In the genomic region with DNA sequence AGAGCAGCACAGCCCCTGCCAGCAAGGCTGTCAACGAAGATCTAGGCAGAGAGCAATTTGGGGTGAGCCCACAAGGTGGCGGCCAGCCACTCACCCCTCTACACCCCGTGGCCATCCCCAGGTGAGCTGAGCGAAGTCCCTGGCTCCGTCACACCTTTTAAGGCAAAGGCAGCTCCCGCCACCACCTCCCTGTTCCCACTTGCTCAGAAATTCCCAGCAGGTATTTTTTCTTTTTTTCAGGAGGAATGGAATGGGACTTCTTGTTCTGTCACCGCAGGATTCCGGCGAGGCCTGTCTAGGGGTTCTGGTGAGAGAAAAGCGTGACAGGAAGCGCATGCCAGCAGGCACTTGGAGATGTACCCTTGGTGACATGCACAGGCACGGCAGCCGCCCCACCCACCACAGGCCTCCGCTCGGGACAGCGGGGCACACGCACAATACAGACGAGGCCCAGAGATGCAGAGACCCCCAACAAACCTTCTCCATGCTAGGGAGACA, we compare ENCODE assay signal across 9 cellular contexts. TPM values are rescaled to one million over a fixed set of nuclear protein-coding genes. Genes with fewer than 3 reads are reported as not detected.
DNase-seq lines count a peak whose midpoint lies in the region; ATAC-seq and TF ChIP-seq lines count a peak whose summit lies in the region.
"Had no signal": no experiment of that assay in that cellular context is flagged by ENCODE, and none has a peak within 500 bp of the region (broad histone marks: within the 10 kb centered on the region; RNA-seq: fewer than 3 reads in every experiment).

No MANE protein-coding gene starts in this region.

- peak overlapping the region; percentile 51 for H3K4me3 Mint-ChIP-seq in activated T-cell treated with anti-CD3 and anti-CD28 coated beads, Interleukin-2, amount 50 U/mL, for 24 hours

- H3K36me3 Mint-ChIP-seq in activated T-cell treated with anti-CD3 and anti-CD28 coated beads, Interleukin-2, amount 50 U/mL, for 24 hours (ENCODE audit: low read depth) = peaks cover 39% of the 10 kb centered on the region

- no peaks in the 10 kb centered on the region for H3K9me3 Mint-ChIP-seq in activated T-cell treated with anti-CD3 and anti-CD28 coated beads, Interleukin-2, amount 50 U/mL, for 24 hours

- no peak for DNase-seq in activated T-cell treated with anti-CD3 and anti-CD28 coated beads, Interleukin-2, amount 50 U/mL, for 24 hours
- DNase-seq in activated T-cell treated with anti-CD3 and anti-CD28 coated beads, Interleukin-2, amount 50 U/mL, for 1 hour = no peak
- DNase-seq in ascending aorta (ENCODE audit: low spot score in 2 of 2) (no peak), kidney tubule cell (ENCODE audit: low spot score) (peak; percentile 50), upper lobe of right lung (no peak), NCI-H748 treated with DMSO at 0.1 percent for 48 hours (lab: John Stamatoyannopoulos, UW) (no peak), NCI-H2029 treated with DMSO at 0.1 percent for 48 hours (lab: John Stamatoyannopoulos, UW) (no peak)
- DNase-seq: CD4-positive, CD25-positive, alpha-beta regulatory T cell had no signal

- no peak for TF ChIP-seq CTCF in ascending aorta (IDR thresholded peaks at IDR 0.05)
- TF ChIP-seq CTCF in upper lobe of right lung (IDR thresholded peaks at IDR 0.05) = no peak

- ATAC-seq in upper lobe of right lung (no peak), HG03175 (IDR thresholded peaks at IDR 0.05; ENCODE audit: unreplicated experiment) (no peak)

- no peaks in the 10 kb centered on the region for H3K27me3 ChIP-seq in ascending aorta
- no peaks in the 10 kb centered on the region for H3K27me3 ChIP-seq in upper lobe of right lung

- H3K4me1 ChIP-seq in ascending aorta (peaks cover 0 to 11% of the 10 kb centered on the region in 2 donors), upper lobe of right lung (peaks cover 17% of the 10 kb centered on the region)

- H3K27ac Mint-ChIP-seq in activated T-cell treated with anti-CD3 and anti-CD28 coated beads, Interleukin-2, amount 50 U/mL, for 24 hours = peak overlapping the region; percentile 88

- peaks cover 39% of the 10 kb centered on the region for H3K4me1 Mint-ChIP-seq in activated T-cell treated with anti-CD3 and anti-CD28 coated beads, Interleukin-2, amount 50 U/mL, for 24 hours (ENCODE audit: low read depth)

- H3K9me3 ChIP-seq in ascending aorta = no peaks in the 10 kb centered on the region
- H3K9me3 ChIP-seq in upper lobe of right lung = no peaks in the 10 kb centered on the region

- H3K4me3 ChIP-seq in ascending aorta = no peak overlapping the region
- H3K4me3 ChIP-seq in upper lobe of right lung = no peak overlapping the region

- no peaks in the 10 kb centered on the region for H3K27me3 Mint-ChIP-seq in activated T-cell treated with anti-CD3 and anti-CD28 coated beads, Interleukin-2, amount 50 U/mL, for 24 hours
- H3K27me3 Mint-ChIP-seq: CD4-positive, CD25-positive, alpha-beta regulatory T cell had no signal

- peak overlapping the region; percentile 72 to 80 for H3K27ac ChIP-seq in ascending aorta
- H3K27ac ChIP-seq in upper lobe of right lung = peak overlapping the region; percentile 58

- peaks cover 30% of the 10 kb centered on the region in 2 donors for H3K36me3 ChIP-seq in ascending aorta
- peaks cover 30% of the 10 kb centered on the region for H3K36me3 ChIP-seq in upper lobe of right lung

- intact Hi-C loops in ascending aorta (cut with DNase I) = loop anchor here (1.0 to 2.0 kb wide), 2 partner anchors 57 to 138 kb away; no protein-coding TSS in a partner anchor
- intact Hi-C loops in upper lobe of right lung (cut with DNase I) = no loop called here

RNA-seq across cellular contexts. Expression of gene RPL3, which starts 10.0 kb away (rescaled TPM):
- total RNA-seq in ascending aorta = 1,479 TPM
- 1,573 TPM for total RNA-seq in upper lobe of right lung

RNA-seq across cellular contexts. Expression of gene SYNGR1, which starts 40.4 kb away (rescaled TPM):
- 2.2 TPM for total RNA-seq in ascending aorta
- total RNA-seq in upper lobe of right lung = 14.0 TPM
